ENCODE assay signal across 9 cellular contexts in the genomic region with DNA sequence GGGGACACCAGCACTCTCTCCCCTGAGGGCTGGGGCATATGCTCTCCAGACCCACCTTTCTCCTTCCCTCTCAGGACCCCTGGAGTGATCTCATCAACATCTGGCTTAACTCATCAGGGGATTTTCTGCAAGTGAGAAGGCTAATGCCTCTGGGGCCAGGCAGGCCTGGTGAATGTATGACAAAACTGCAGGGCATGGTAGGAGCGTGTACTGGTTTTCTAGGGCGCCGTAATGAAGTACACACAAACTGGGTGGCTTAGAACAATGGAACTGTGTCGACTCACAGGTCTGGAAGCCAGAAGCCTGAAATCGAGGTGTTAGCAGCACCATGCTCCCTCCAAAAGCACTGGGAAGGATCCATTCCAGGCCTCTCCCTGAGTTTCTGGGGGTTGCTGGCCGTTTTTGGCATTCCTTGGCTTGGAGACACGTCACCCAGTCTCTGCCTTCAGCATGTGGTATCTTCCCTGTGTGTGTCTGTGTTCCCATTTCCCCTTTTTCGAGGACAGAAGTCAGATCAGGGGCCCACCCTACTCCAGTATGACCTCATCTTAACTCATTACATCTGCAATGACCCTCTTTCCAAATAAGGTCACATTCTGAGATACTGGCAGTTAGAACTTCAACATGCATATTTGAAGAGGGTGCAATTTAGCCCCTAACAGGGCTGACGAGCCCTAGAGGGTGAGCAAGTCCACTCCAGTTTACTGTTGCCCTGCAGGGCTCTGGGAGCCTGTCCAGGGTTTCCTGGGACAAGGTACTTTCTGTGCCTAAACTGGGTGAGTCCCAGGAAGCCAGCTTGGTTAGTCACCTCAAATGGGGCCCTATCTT. TPM values are rescaled to one million over a fixed set of nuclear protein-coding genes. Genes with fewer than 3 reads are reported as not detected.
DNase-seq lines count a peak whose midpoint lies in the region; ATAC-seq and TF ChIP-seq lines count a peak whose summit lies in the region.
"Had no signal": no experiment of that assay in that cellular context is flagged by ENCODE, and none has a peak within 500 bp of the region (broad histone marks: within the 10 kb centered on the region; RNA-seq: fewer than 3 reads in every experiment).

No MANE protein-coding gene starts in this region.

- peak overlapping the region; percentile 7 to 80 for H3K27ac Mint-ChIP-seq in activated naive CD4-positive, alpha-beta T cell treated with anti-CD3 and anti-CD28 coated beads, Interleukin-2, amount 50 U/mL, for 72 hours
- H3K27ac Mint-ChIP-seq in activated B cell treated with CpG ODN at 0.5 μM for 24 hours (peak overlapping the region; percentile 67), osteocyte (ENCODE audit: unreplicated experiment) (no peak overlapping the region)

- POLR2A ChIA-PET in activated B cell treated with CpG ODN at 0.5 μM for 24 hours (lab: Charles Lee), result interaction anchor here (0.6 kb wide), 1 partner anchor 224 kb away, joined by 3 read pairs; no protein-coding TSS in a partner anchor

- peaks cover 0 to 16% of the 10 kb centered on the region in 2 donors for H3K36me3 Mint-ChIP-seq in activated naive CD4-positive, alpha-beta T cell treated with anti-CD3 and anti-CD28 coated beads, Interleukin-2, amount 50 U/mL, for 72 hours
- no peaks in the 10 kb centered on the region for H3K36me3 Mint-ChIP-seq in activated B cell treated with CpG ODN at 0.5 μM for 24 hours (ENCODE audit: low read depth)
- H3K36me3 Mint-ChIP-seq in osteocyte (ENCODE audit: unreplicated experiment), result no peaks in the 10 kb centered on the region

- H3K27me3 ChIP-seq in upper lobe of left lung, result no peaks in the 10 kb centered on the region

- H3K9me3 ChIP-seq in upper lobe of left lung, result no peaks in the 10 kb centered on the region

- H3K36me3 ChIP-seq in upper lobe of left lung, result no peaks in the 10 kb centered on the region

- ATAC-seq in activated naive CD4-positive, alpha-beta T cell treated with anti-CD3 and anti-CD28 coated beads, Interleukin-2, amount 50 U/mL, for 72 hours, result peak in 1 of 2 donors; percentile 17
- ATAC-seq in activated B cell treated with CpG ODN at 0.5 μM for 24 hours (ENCODE audit: low read depth) (peak; percentile 36), upper lobe of left lung (ENCODE audit: low FRiP score in 2 of 2) (peak; percentile 28 to 87)

- 63 to 73% methylated on average over 9 of the region's 9 CpGs for WGBS in upper lobe of left lung, 2 donors

- intact Hi-C loops in activated B cell treated with CpG ODN at 0.5 μM for 24 hours (cut with micrococcal nuclease), result loop anchor here (1.0 kb wide), 1 partner anchor 52 kb away; no protein-coding TSS in a partner anchor

- H3K9me3 Mint-ChIP-seq in activated naive CD4-positive, alpha-beta T cell treated with anti-CD3 and anti-CD28 coated beads, Interleukin-2, amount 50 U/mL, for 72 hours, result peaks cover 0 to 6% of the 10 kb centered on the region in 2 donors
- H3K9me3 Mint-ChIP-seq in activated B cell treated with CpG ODN at 0.5 μM for 24 hours (no peaks in the 10 kb centered on the region), osteocyte (ENCODE audit: unreplicated experiment) (no peaks in the 10 kb centered on the region)

- TF ChIP-seq CTCF in activated B cell treated with CpG ODN at 0.5 μM for 24 hours (IDR thresholded peaks at IDR 0.05) (no peak), upper lobe of left lung (IDR thresholded peaks at IDR 0.05) (no peak), osteocyte (IDR thresholded peaks at IDR 0.05) (no peak)

- DNase-seq in activated naive CD4-positive, alpha-beta T cell treated with anti-CD3 and anti-CD28 coated beads, Interleukin-2, amount 50 U/mL, for 72 hours (ENCODE audit: low spot score in 2 of 2), result no peak
- no peak for DNase-seq in activated naive CD4-positive, alpha-beta T cell treated with anti-CD3 and anti-CD28 coated beads, Interleukin-2, amount 50 U/mL, for 16 hours
- no peak for DNase-seq in activated B cell treated with CpG ODN at 0.5 μM for 24 hours
- DNase-seq in iPS-NIHi7 (ENCODE audit: extremely low spot score), result peak; percentile 55
- peak in 1 of 2 donors; percentile 53 for DNase-seq in upper lobe of left lung
- DNase-seq in osteocyte (ENCODE audit: extremely low spot score, unreplicated experiment), result no peak
- no peak for DNase-seq in stimulated activated CD4-positive, alpha-beta T cell treated with anti-CD3 and anti-CD28 coated beads, Interleukin-12 subunit alpha, Interleukin-12 subunit beta, amount 100 ng/mL, for 4 hours
- DNase-seq in stimulated activated CD4-positive, alpha-beta T cell treated with anti-CD3 and anti-CD28 coated beads, Interleukin-4, amount 100 ng/mL, for 24 hours, result no peak
- DNase-seq: effector CD8-positive, alpha-beta T cell had no signal

- H3K4me3 Mint-ChIP-seq in activated B cell treated with CpG ODN at 0.5 μM for 24 hours (no peak overlapping the region), osteocyte (ENCODE audit: unreplicated experiment) (no peak overlapping the region)

- H3K4me1 ChIP-seq in upper lobe of left lung, result peaks cover 4 to 45% (median 24%) of the 10 kb centered on the region in 4 donors

- no peaks in the 10 kb centered on the region for H3K27me3 Mint-ChIP-seq in activated B cell treated with CpG ODN at 0.5 μM for 24 hours
- no peaks in the 10 kb centered on the region for H3K27me3 Mint-ChIP-seq in osteocyte (ENCODE audit: unreplicated experiment)

- TF ChIP-seq POLR2A in upper lobe of left lung (IDR thresholded peaks at IDR 0.05), result peak in 1 of 4 donors; percentile 18

- peak in 1 of 4 donors; percentile 22 for TF ChIP-seq EP300 in upper lobe of left lung (IDR thresholded peaks at IDR 0.05)

- H3K27ac ChIP-seq in upper lobe of left lung, result peak overlapping the region in 3 of 4 donors; percentile 41 to 73 (median 43)

- no peak overlapping the region for H3K4me3 ChIP-seq in upper lobe of left lung

- CTCF ChIA-PET in activated B cell treated with CpG ODN at 0.5 μM for 24 hours (lab: Charles Lee), result interaction anchor here (0.6 kb wide), 1 partner anchor 64 kb away, joined by 4 read pairs; no protein-coding TSS in a partner anchor

- H3K4me1 Mint-ChIP-seq in activated B cell treated with CpG ODN at 0.5 μM for 24 hours, result peaks cover 71% of the 10 kb centered on the region
- H3K4me1 Mint-ChIP-seq in osteocyte (ENCODE audit: unreplicated experiment), result peaks cover 8% of the 10 kb centered on the region

RNA-seq across cellular contexts. Expression of gene CAB39, which starts 45.5 kb away (rescaled TPM):
- 100 to 1,000 TPM; 104 to 123 TPM for total RNA-seq in activated naive CD4-positive, alpha-beta T cell treated with anti-CD3 and anti-CD28 coated beads, Interleukin-2, amount 50 U/mL, for 72 hours
- total RNA-seq in activated B cell treated with CpG ODN at 0.5 μM for 24 hours, result 60.1 and 68.6 TPM in 2 replicates
- 100 to 1,000 TPM in 1 of 6 donors, 10 to 100 TPM in 5; 56.5 to 125 (median 76.7) TPM for total RNA-seq in upper lobe of left lung
- total RNA-seq in osteocyte, result 40.8 and 43.2 TPM in 2 replicates
